ENCODE assay signal across 8 cellular contexts in the genomic region with DNA sequence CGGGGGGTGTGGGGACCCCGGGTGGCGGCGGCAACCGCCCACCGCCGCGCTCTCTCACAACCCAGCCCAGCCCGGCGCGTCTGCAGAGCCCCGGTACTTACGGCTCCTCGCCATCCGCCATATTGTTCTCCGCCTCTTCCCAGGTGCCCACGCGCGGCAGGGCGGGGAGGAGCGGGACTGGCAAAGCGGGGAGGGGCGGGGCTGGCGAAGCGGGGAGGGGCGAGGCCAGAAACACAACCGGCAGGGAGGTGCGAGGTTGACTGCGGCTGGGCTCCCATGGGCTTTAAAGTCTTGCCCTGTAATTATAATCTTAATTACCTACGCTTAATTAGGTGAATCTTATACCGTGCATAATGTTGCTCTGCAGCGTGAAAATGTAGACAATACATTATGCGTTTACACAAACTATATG. TPM values are rescaled to one million over a fixed set of nuclear protein-coding genes. Genes with fewer than 3 reads are reported as not detected.
DNase-seq lines count a peak whose midpoint lies in the region; ATAC-seq and TF ChIP-seq lines count a peak whose summit lies in the region.

Gene UBA3 (minus strand): TSS at position 133 of the 412 bp plus-strand sequence. CDS start 12 bp downstream, at position 121.

- peak within 1 kb of the TSS in 1 of 2 experiments; percentile 3; a peak in 1 of 4 replicates for H4K8ac ChIP-seq in IMR-90 (ENCODE audit: low read depth in 2 of 2, low read length in 2 of 2)

- DNase-seq in D341Med (ENCODE audit: low spot score): peak; percentile 94
- DNase-seq in IMR-90: peak; percentile 77
- peak; percentile 57 to 73 for DNase-seq in PC-9
- peak; percentile 92 for DNase-seq in activated T-cell treated with anti-CD3 and anti-CD28 coated beads, Interleukin-2, amount 50 U/mL, for 24 hours
- DNase-seq in stimulated activated CD8-positive, alpha-beta memory T cell treated with anti-CD3 and anti-CD28 coated beads, Interleukin-7, amount 100 ng/mL, for 1 hour (ENCODE audit: low read depth in 2 of 2): peak; percentile 80 to 84

- TF ChIP-seq CTCF in IMR-90 (conservative IDR thresholded peaks at IDR 0.05; ENCODE audit: low read depth, low read length) (no peak), PC-9 (conservative IDR thresholded peaks at IDR 0.05) (no peak)

- peak within 1 kb of the TSS; percentile 64 for H2BK5ac ChIP-seq in IMR-90 (ENCODE audit: low read depth, low read length, poor library complexity, severe bottlenecking)

- ATAC-seq in GM21515 (IDR thresholded peaks at IDR 0.05; ENCODE audit: unreplicated experiment): peak; percentile 47
- ATAC-seq in IMR-90 (ENCODE audit: low read depth): peak; percentile 86
- peak; percentile 89 for ATAC-seq in esophagus mucosa

- H3K4me2 ChIP-seq in IMR-90 (ENCODE audit: low read depth, low read length): peak within 1 kb of the TSS; percentile 100
- peak within 1 kb of the TSS; percentile 94 for H3K4me2 ChIP-seq in PC-9

- H2AFZ ChIP-seq in IMR-90 (replicated peaks; ENCODE audit: low read length, poor library complexity): peak within 1 kb of the TSS; percentile 84
- peak within 1 kb of the TSS; percentile 52; the same call in 1 of the 2 replicates for H2AFZ ChIP-seq in PC-9

- in situ Hi-C loops in IMR-90 (cut with MboI; ENCODE audit: low sequenced_read_pairs): no loop called here

- peak within 1 kb of the TSS; percentile 49 for H3K4ac ChIP-seq in IMR-90 (ENCODE audit: low read depth, low read length)

- H3K56ac ChIP-seq in IMR-90 (ENCODE audit: extremely low read depth, insufficient read depth, low read length): peak within 1 kb of the TSS; percentile 46; the same call in 1 of the 2 replicates

- peaks cover 7% of the 10 kb centered on the region for H3K9me1 ChIP-seq in IMR-90 (ENCODE audit: insufficient read depth, low read length)

- H3K4me3 ChIP-seq in IMR-90 (ENCODE audit: insufficient read depth, low read depth, low read length) (peak within 1 kb of the TSS; percentile 100), PC-9 (peak within 1 kb of the TSS; percentile 90), muscle layer of colon (ENCODE audit: low read depth in 1 of 2, low read length in 2 of 2) (peak within 1 kb of the TSS; percentile 49 to 71)

- H3K36me3 ChIP-seq in IMR-90 (ENCODE audit: control insufficient read depth, insufficient read depth, low read length) (0 out of 2 replicates have a peak, but pooled peaks cover 3% of the 10 kb centered on the region), PC-9 (ENCODE audit: low read depth) (no peaks in the 10 kb centered on the region), muscle layer of colon (ENCODE audit: insufficient read depth, low read length) (no peaks in the 10 kb centered on the region)

- H3K9me3 ChIP-seq in IMR-90 (ENCODE audit: control insufficient read depth, insufficient read depth, low read length) (no peaks in the 10 kb centered on the region), PC-9 (ENCODE audit: insufficient read depth, low read depth) (no peaks in the 10 kb centered on the region), muscle layer of colon (ENCODE audit: low read length) (no peaks in the 10 kb centered on the region)

- peaks cover 69% of the 10 kb centered on the region for H3K4me1 Mint-ChIP-seq in activated T-cell treated with anti-CD3 and anti-CD28 coated beads, Interleukin-2, amount 50 U/mL, for 24 hours (ENCODE audit: low read depth)

- H3K9ac ChIP-seq in IMR-90 (ENCODE audit: low read depth, low read length) (peak within 1 kb of the TSS; percentile 96), muscle layer of colon (ENCODE audit: low read length) (peak within 1 kb of the TSS; percentile 31)

- CTCF ChIA-PET in IMR-90 (lab: Yijun Ruan, JAX) (no interaction called here), PC-9 (lab: Charles Lee) (no interaction called here)

- H3F3A ChIP-seq in PC-9 (ENCODE audit: insufficient read depth, low read depth): peaks cover 18% of the 10 kb centered on the region

- peak within 1 kb of the TSS; percentile 83 for H3K4me3 Mint-ChIP-seq in activated T-cell treated with anti-CD3 and anti-CD28 coated beads, Interleukin-2, amount 50 U/mL, for 24 hours

- no peaks in the 10 kb centered on the region for H3K9me3 Mint-ChIP-seq in activated T-cell treated with anti-CD3 and anti-CD28 coated beads, Interleukin-2, amount 50 U/mL, for 24 hours

- TF ChIP-seq RAD21 in IMR-90 (IDR thresholded peaks at IDR 0.05; ENCODE audit: low read length): no peak

- H3K27ac ChIP-seq in IMR-90 (ENCODE audit: insufficient read depth, low read length): peak within 1 kb of the TSS; percentile 55
- H3K27ac ChIP-seq in PC-9: peak within 1 kb of the TSS; percentile 34
- peak within 1 kb of the TSS; percentile 74 for H3K27ac ChIP-seq in muscle layer of colon (ENCODE audit: low read depth, low read length)

- H3K23ac ChIP-seq in IMR-90 (ENCODE audit: low read depth, low read length): peak within 1 kb of the TSS; percentile 40

- peaks cover 9% of the 10 kb centered on the region for H3K4me1 ChIP-seq in IMR-90 (ENCODE audit: control insufficient read depth, insufficient read depth, low read length)
- peaks cover 53% of the 10 kb centered on the region for H3K4me1 ChIP-seq in PC-9 (replicated peaks; ENCODE audit: insufficient read depth)
- H3K4me1 ChIP-seq in muscle layer of colon (ENCODE audit: insufficient read depth, low read length): peaks cover 32% of the 10 kb centered on the region

- H3K27me3 ChIP-seq in IMR-90 (ENCODE audit: control insufficient read depth, insufficient read depth, low read length) (no peaks in the 10 kb centered on the region), PC-9 (ENCODE audit: insufficient read depth, low read depth) (no peaks in the 10 kb centered on the region), muscle layer of colon (ENCODE audit: control insufficient read depth in 1 of 2, insufficient read depth in 2 of 2, low read length in 2 of 2) (no peaks in the 10 kb centered on the region)

- no peak within 1 kb of the TSS for H4K91ac ChIP-seq in IMR-90 (ENCODE audit: insufficient read depth, low read depth, low read length)

- no peaks in the 10 kb centered on the region for H3K27me3 Mint-ChIP-seq in activated T-cell treated with anti-CD3 and anti-CD28 coated beads, Interleukin-2, amount 50 U/mL, for 24 hours

- dilution Hi-C loops in IMR-90 (cut with HindIII; ENCODE audit: low sequenced_read_pairs, unreplicated experiment): no loop called here

- peak within 1 kb of the TSS; percentile 6; the same call in 1 of the 2 replicates for H3K14ac ChIP-seq in IMR-90 (replicated peaks; ENCODE audit: low read depth, low read length)

- WGBS in IMR-90 (ENCODE audit: extremely low coverage in 2 of 2, insufficient read length in 1 of 2), 2 experiments: 0% methylated on average over 11 of the region's 33 CpGs; no CpG with 5 or more reads in 1 of the 2 experiments

- no peak for TF ChIP-seq POLR2A in IMR-90 (IDR thresholded peaks at IDR 0.05; ENCODE audit: low read depth, low read length)

- POLR2A ChIA-PET in IMR-90 (lab: Charles Lee; ENCODE audit: unreplicated experiment) (no interaction called here), PC-9 (lab: Charles Lee; ENCODE audit: unreplicated experiment) (no interaction called here)

- no peak within 1 kb of the TSS for H2BK20ac ChIP-seq in IMR-90 (ENCODE audit: low read depth, low read length)

- H3K79me1 ChIP-seq in IMR-90 (ENCODE audit: low read depth in 1 of 2, low read length in 2 of 2): peaks cover 4 to 39% of the 10 kb centered on the region in 2 experiments

- peaks cover 39% of the 10 kb centered on the region for H3K36me3 Mint-ChIP-seq in activated T-cell treated with anti-CD3 and anti-CD28 coated beads, Interleukin-2, amount 50 U/mL, for 24 hours (ENCODE audit: low read depth)

- H2BK15ac ChIP-seq in IMR-90 (ENCODE audit: low read depth, low read length): no peak within 1 kb of the TSS

- H2AK9ac ChIP-seq in IMR-90 (replicated peaks; ENCODE audit: low read depth, low read length, poor library complexity): peak within 1 kb of the TSS; percentile 51

- peak within 1 kb of the TSS; percentile 99 for H3K27ac Mint-ChIP-seq in activated T-cell treated with anti-CD3 and anti-CD28 coated beads, Interleukin-2, amount 50 U/mL, for 24 hours

- peaks cover 33% of the 10 kb centered on the region for H3K79me2 ChIP-seq in PC-9 (ENCODE audit: low read depth)

- intact Hi-C loops in IMR-90 (cut with micrococcal nuclease): loop anchor here (10.0 kb wide), 2 partner anchors 785 to 865 kb away; no protein-coding TSS in a partner anchor
- intact Hi-C loops in PC-9 (cut with micrococcal nuclease; ENCODE audit: unreplicated experiment): loop anchor here (10.0 kb wide), 1 partner anchor 155 kb away; no protein-coding TSS in a partner anchor

- no peak within 1 kb of the TSS for H2AK5ac ChIP-seq in IMR-90 (ENCODE audit: low read depth, low read length)

- H4K5ac ChIP-seq in IMR-90 (ENCODE audit: low read depth, low read length): peak within 1 kb of the TSS; percentile 39; the same call in 1 of the 2 replicates

- H2BK120ac ChIP-seq in IMR-90 (ENCODE audit: low read depth, low read length): no peak within 1 kb of the TSS

- peak within 1 kb of the TSS; percentile 83; the same call in 1 of the 2 replicates for H3K18ac ChIP-seq in IMR-90 (ENCODE audit: low read depth, low read length)

- no TSS peak for BruUV-seq in IMR-90 (replicated peaks; lab: Mats Ljungman, UMichigan)
- BruUV-seq in PC-9 (replicated peaks; lab: Mats Ljungman, UMichigan): no TSS peak

- H3K9me2 ChIP-seq in PC-9 (ENCODE audit: insufficient read depth): no peaks in the 10 kb centered on the region

- peaks cover 4% of the 10 kb centered on the region; the same call in 1 of the 2 replicates for H4K20me1 ChIP-seq in IMR-90 (ENCODE audit: insufficient read depth, low read length)
- H4K20me1 ChIP-seq in PC-9 (ENCODE audit: insufficient read depth): no peaks in the 10 kb centered on the region

TF ChIP-seq in IMR-90, 13 proteins besides CTCF, POLR2A, EP300 and RAD21:
- no peak for TF ChIP-seq CHD1 (IDR thresholded peaks at IDR 0.05; ENCODE audit: low read depth, low read length)
- no peak for TF ChIP-seq FOS (IDR thresholded peaks at IDR 0.05; ENCODE audit: low read depth, low read length)
- TF ChIP-seq MAZ (IDR thresholded peaks at IDR 0.05; ENCODE audit: borderline replicate concordance, low read depth, low read length): peak; percentile 71; the same call in 1 of the 2 replicates

RNA-seq across cellular contexts. Expression of gene UBA3, which starts in this region (rescaled TPM):
- total RNA-seq in IMR-90 (2012; rRNA removed): 64.3 and 77.2 TPM in 2 replicates
- polyA plus RNA-seq in IMR-90 (2012; rRNA removed): 42.6 and 51.8 TPM in 2 replicates
- polyA plus RNA-seq in IMR-90 (2012; cell fraction: cytosol; rRNA removed): 9.2 and 15.1 TPM in 2 replicates
- polyA plus RNA-seq in IMR-90 (2012; cell fraction: nucleus; rRNA removed; ENCODE audit: low replicate concordance): 11.2 and 75.3 TPM in 2 replicates
- 75.3 and 88.8 TPM in 2 replicates for total RNA-seq in PC-9 (2021)
- 47.8 TPM for total RNA-seq in esophagus mucosa

Comparison
In these comparisons a context has a peak if more than half of its experiments do, and no peak if none do; other contexts are left out.
1. Peak in every context shown above with its lines: DNase-seq, ATAC-seq, H3K4me3 ChIP-seq and H3K27ac ChIP-seq.